In genomic region chr5:23704176-23704855, GRCh38 we compare ENCODE assay signal across 20 cellular contexts.
DNase-seq lines count a peak whose midpoint lies in the region; ATAC-seq and TF ChIP-seq lines count a peak whose summit lies in the region.
"Had no signal": no experiment of that assay in that cellular context is flagged by ENCODE, and none has a peak within 500 bp of the region (broad histone marks: within the 10 kb centered on the region; RNA-seq: fewer than 3 reads in every experiment).

No MANE protein-coding gene starts in this region.

- TF ChIP-seq CTCF in fibroblast of mammary gland (conservative IDR thresholded peaks at IDR 0.05; ENCODE audit: control insufficient read depth, insufficient read depth, low read depth, low read length), result no peak
- no peak for TF ChIP-seq CTCF in endodermal cell (conservative IDR thresholded peaks at IDR 0.05)

- H3K27me3 ChIP-seq in endodermal cell (ENCODE audit: control insufficient read depth, insufficient read depth, low read length, poor library complexity, severe bottlenecking), result no peaks in the 10 kb centered on the region
- H3K27me3 ChIP-seq: BLaER1 treated with 17β-estradiol and CSF1 and Interleukin-3, amounts not matched to agents 10 nM and 100 nM; body of pancreas; hepatocyte had no signal

- no peaks in the 10 kb centered on the region for H3K9me3 Mint-ChIP-seq in endodermal cell
- H3K9me3 Mint-ChIP-seq: activated naive CD8-positive, alpha-beta T cell treated with anti-CD3 and anti-CD28 coated beads for 36 hours; type B pancreatic cell had no signal

- H3K9ac ChIP-seq in endodermal cell (ENCODE audit: extremely low read depth, low read length, poor library complexity, severe bottlenecking), result no peak overlapping the region
- H3K9ac ChIP-seq: BLaER1 treated with 17β-estradiol and CSF1 and Interleukin-3, amounts not matched to agents 10 nM and 100 nM had no signal

- H3K9me3 ChIP-seq in endodermal cell (ENCODE audit: control insufficient read depth, low read length), result no peaks in the 10 kb centered on the region
- H3K9me3 ChIP-seq: BLaER1 treated with 17β-estradiol and CSF1 and Interleukin-3, amounts not matched to agents 10 nM and 100 nM; body of pancreas had no signal

- no peak for ATAC-seq in HG02981 (IDR thresholded peaks at IDR 0.05; ENCODE audit: unreplicated experiment)
- ATAC-seq: body of pancreas had no signal

- no peaks in the 10 kb centered on the region for H3K27me3 Mint-ChIP-seq in endodermal cell (ENCODE audit: insufficient read depth)
- H3K27me3 Mint-ChIP-seq: activated naive CD8-positive, alpha-beta T cell treated with anti-CD3 and anti-CD28 coated beads for 36 hours; type B pancreatic cell had no signal

- no CpG with 5 or more reads among the region's 1 CpG for WGBS in endodermal cell (ENCODE audit: insufficient coverage in 1 of 2, insufficient read length in 1 of 2), 2 experiments

- DNase-seq in NCI-H2029 (lab: John Stamatoyannopoulos, UW), result peak; percentile 25
- no peak for DNase-seq in NCI-H2029 treated with DMSO at 0.1 percent for 48 hours (lab: John Stamatoyannopoulos, UW)
- peak; percentile 45 for DNase-seq in NCI-H1092 treated with DMSO at 0.1 percent for 48 hours (lab: John Stamatoyannopoulos, UW)
- DNase-seq in NCI-H69 (lab: John Stamatoyannopoulos, UW), result peak; percentile 89
- peak; percentile 11 for DNase-seq in fibroblast of mammary gland (ENCODE audit: low read depth)
- no peak for DNase-seq in endodermal cell
- DNase-seq in hippocampal formation (lab: John Stamatoyannopoulos, UW), result no peak
- DNase-seq: 8988T; activated naive CD8-positive, alpha-beta T cell treated with anti-CD3 and anti-CD28 coated beads for 36 hours; body of pancreas; IMR-90; NCI-H2171 treated with DMSO at 0.1 percent for 48 hours; OCI-M1; stimulated activated CD4-positive, alpha-beta T cell treated with anti-CD3 and anti-CD28 coated beads, Interleukin-4, amount 100 ng/mL, for 4 hours; T-helper 9 cell had no signal

- H3K4me3 ChIP-seq in fibroblast of mammary gland (ENCODE audit: control insufficient read depth, low read depth, low read length), result no peak overlapping the region
- no peak overlapping the region for H3K4me3 ChIP-seq in endodermal cell (ENCODE audit: low read length)
- H3K4me3 ChIP-seq: BLaER1 treated with 17β-estradiol and CSF1 and Interleukin-3, amounts not matched to agents 10 nM and 100 nM; body of pancreas; hepatocyte; smooth muscle cell had no signal

- H3K36me3 Mint-ChIP-seq in endodermal cell (ENCODE audit: low read depth), result no peaks in the 10 kb centered on the region
- H3K36me3 Mint-ChIP-seq: activated naive CD8-positive, alpha-beta T cell treated with anti-CD3 and anti-CD28 coated beads for 36 hours; type B pancreatic cell had no signal

- no peaks in the 10 kb centered on the region for H3K4me1 ChIP-seq in endodermal cell (ENCODE audit: control insufficient read depth, insufficient read depth, low read length)
- H3K4me1 ChIP-seq: BLaER1 treated with 17β-estradiol and CSF1 and Interleukin-3, amounts not matched to agents 10 nM and 100 nM; body of pancreas had no signal

- H3K27ac ChIP-seq in endodermal cell (ENCODE audit: low read depth, low read length), result no peak overlapping the region
- H3K27ac ChIP-seq: BLaER1 treated with 17β-estradiol and CSF1 and Interleukin-3, amounts not matched to agents 10 nM and 100 nM; body of pancreas; hepatocyte had no signal

- no peaks in the 10 kb centered on the region for H3K36me3 ChIP-seq in endodermal cell (ENCODE audit: control insufficient read depth, insufficient read depth, low read length)
- H3K36me3 ChIP-seq: BLaER1 treated with 17β-estradiol and CSF1 and Interleukin-3, amounts not matched to agents 10 nM and 100 nM had no signal

- H3K4me1 Mint-ChIP-seq in endodermal cell, result no peaks in the 10 kb centered on the region
- H3K4me1 Mint-ChIP-seq: activated naive CD8-positive, alpha-beta T cell treated with anti-CD3 and anti-CD28 coated beads for 36 hours had no signal

- no peak overlapping the region for H3K27ac Mint-ChIP-seq in endodermal cell
- H3K27ac Mint-ChIP-seq: activated naive CD8-positive, alpha-beta T cell treated with anti-CD3 and anti-CD28 coated beads for 36 hours; type B pancreatic cell had no signal

- H3K4me3 Mint-ChIP-seq in endodermal cell, result no peak overlapping the region
- H3K4me3 Mint-ChIP-seq: activated naive CD8-positive, alpha-beta T cell treated with anti-CD3 and anti-CD28 coated beads for 36 hours; type B pancreatic cell had no signal

Comparison
In these comparisons a context has a peak if more than half of its experiments do, and no peak if none do; other contexts are left out.
1. DNase-seq: peak in NCI-H2029 (single experiment), NCI-H1092 treated with DMSO at 0.1 percent for 48 hours (single experiment), NCI-H69 (single experiment) and fibroblast of mammary gland (single experiment); none in NCI-H2029 treated with DMSO at 0.1 percent for 48 hours (single experiment), endodermal cell (single experiment) and hippocampal formation (0 of 2).